In the genomic region with DNA sequence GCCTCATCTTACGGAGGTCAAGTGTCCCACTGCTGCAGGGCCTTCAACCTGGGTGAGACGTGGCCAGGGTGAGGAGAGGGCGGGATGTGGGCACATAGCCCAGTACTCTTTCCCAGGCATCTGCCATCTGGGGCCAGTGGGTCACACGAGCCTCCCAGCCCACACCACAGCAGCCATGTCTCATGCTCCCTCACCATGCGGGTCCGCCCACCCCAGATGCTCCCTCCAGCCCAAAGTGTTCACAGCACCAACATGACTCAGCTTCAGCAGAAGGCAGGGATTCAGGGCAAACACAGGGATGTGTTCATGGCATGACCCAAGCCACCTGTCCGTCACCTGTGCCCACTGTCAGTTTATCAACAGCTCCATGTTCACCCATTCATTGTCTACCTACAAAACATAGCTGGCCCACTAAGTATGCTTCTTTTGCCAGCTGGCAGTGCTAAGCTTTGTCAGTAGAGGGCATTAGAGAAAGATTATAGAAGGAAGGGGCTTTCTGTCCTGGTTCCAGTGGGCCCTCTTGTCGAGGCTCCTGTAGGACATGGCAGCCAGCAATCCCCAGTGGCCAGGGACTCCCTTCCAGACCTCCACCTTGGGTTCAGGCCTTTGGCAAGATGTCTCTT, we compare ENCODE assay signal across 15 cellular contexts.
DNase-seq lines count a peak whose midpoint lies in the region; ATAC-seq and TF ChIP-seq lines count a peak whose summit lies in the region.
"Had no signal": no experiment of that assay in that cellular context is flagged by ENCODE, and none has a peak within 500 bp of the region (broad histone marks: within the 10 kb centered on the region; RNA-seq: fewer than 3 reads in every experiment).

No MANE protein-coding gene starts in this region.

- H3K9ac ChIP-seq in mammary epithelial cell (ENCODE audit: insufficient read depth, low read length) (no peak overlapping the region), endodermal cell (ENCODE audit: extremely low read depth, low read length, poor library complexity, severe bottlenecking) (no peak overlapping the region)

- H3K4me3 ChIP-seq in mammary epithelial cell (replicated peaks in 1 of 3; ENCODE audit: insufficient read depth in 1 of 3, low read depth in 2 of 3, low read length in 3 of 3): no peak overlapping the region
- H3K4me3 ChIP-seq in endodermal cell (ENCODE audit: low read length): no peak overlapping the region
- no peak overlapping the region for H3K4me3 ChIP-seq in naive thymus-derived CD4-positive, alpha-beta T cell (ENCODE audit: low read length)
- H3K4me3 ChIP-seq in MG63: no peak overlapping the region
- H3K4me3 ChIP-seq: transverse colon had no signal

- TF ChIP-seq CTCF in mammary epithelial cell (conservative IDR thresholded peaks at IDR 0.05 in 1 of 2, IDR thresholded peaks at IDR 0.05 in 1 of 2; ENCODE audit: extremely low read depth in 1 of 2, insufficient read depth in 1 of 2, low read depth in 1 of 2, low read length in 2 of 2) (peak; percentile 23 to 28), MCF 10A (IDR thresholded peaks at IDR 0.05; ENCODE audit: unreplicated experiment) (no peak), endodermal cell (conservative IDR thresholded peaks at IDR 0.05) (peak; percentile 56)

- H4K20me1 ChIP-seq in mammary epithelial cell (ENCODE audit: insufficient read depth, low read length): no peaks in the 10 kb centered on the region

- no peak for ATAC-seq in naive thymus-derived CD4-positive, alpha-beta T cell
- no peak for ATAC-seq in GM19452 (IDR thresholded peaks at IDR 0.05; ENCODE audit: unreplicated experiment)
- ATAC-seq: effector memory CD8-positive, alpha-beta T cell; T-cell had no signal

- H3K4me1 ChIP-seq in mammary epithelial cell (ENCODE audit: insufficient read depth, low read length) (no peaks in the 10 kb centered on the region), endodermal cell (ENCODE audit: control insufficient read depth, insufficient read depth, low read length) (no peaks in the 10 kb centered on the region)
- no peaks in the 10 kb centered on the region for H3K4me1 ChIP-seq in naive thymus-derived CD4-positive, alpha-beta T cell (ENCODE audit: control insufficient read depth in 2 of 2, insufficient read depth in 2 of 2, low read length in 2 of 2)

- no peaks in the 10 kb centered on the region for H3K27me3 ChIP-seq in mammary epithelial cell (ENCODE audit: insufficient read depth, low read length)
- no peaks in the 10 kb centered on the region for H3K27me3 ChIP-seq in endodermal cell (ENCODE audit: control insufficient read depth, insufficient read depth, low read length, poor library complexity, severe bottlenecking)
- H3K27me3 ChIP-seq in naive thymus-derived CD4-positive, alpha-beta T cell (ENCODE audit: control insufficient read depth in 2 of 2, insufficient read depth in 2 of 2, low read length in 2 of 2): no peaks in the 10 kb centered on the region
- no peaks in the 10 kb centered on the region for H3K27me3 ChIP-seq in MG63

- no peak overlapping the region for H3K4me2 ChIP-seq in mammary epithelial cell (ENCODE audit: insufficient read depth, low read depth, low read length)

- dilution Hi-C loops in mammary epithelial cell (cut with HindIII; ENCODE audit: low sequenced_read_pairs): loop anchor here (5.0 kb wide), 1 partner anchor 74 kb away; no protein-coding TSS in a partner anchor

- H3K27me3 Mint-ChIP-seq in MCF 10A (ENCODE audit: insufficient read depth, unreplicated experiment): no peaks in the 10 kb centered on the region
- peaks cover 2% of the 10 kb centered on the region for H3K27me3 Mint-ChIP-seq in endodermal cell (ENCODE audit: insufficient read depth)
- peaks cover 4 to 21% (median 15%) of the 10 kb centered on the region in 5 donors for H3K27me3 Mint-ChIP-seq in naive thymus-derived CD4-positive, alpha-beta T cell

- DNase-seq in mammary epithelial cell: no peak
- DNase-seq in MCF 10A (ENCODE audit: unreplicated experiment): no peak
- peak; percentile 17 for DNase-seq in NCI-H2171 (lab: John Stamatoyannopoulos, UW)
- no peak for DNase-seq in endodermal cell
- no peak for DNase-seq in NCI-H2227 (lab: John Stamatoyannopoulos, UW; ENCODE audit: unreplicated experiment)
- no peak for DNase-seq in naive thymus-derived CD4-positive, alpha-beta T cell
- no peak for DNase-seq in MG63
- DNase-seq: activated CD4-positive, alpha-beta T cell treated with anti-CD3 and anti-CD28 coated beads for 48 hours; DMS153; effector memory CD8-positive, alpha-beta T cell; T-cell; transverse colon had no signal

- H3K36me3 ChIP-seq in mammary epithelial cell (ENCODE audit: insufficient read depth, low read length) (no peaks in the 10 kb centered on the region), endodermal cell (ENCODE audit: control insufficient read depth, insufficient read depth, low read length) (no peaks in the 10 kb centered on the region), MG63 (no peaks in the 10 kb centered on the region)
- no peaks in the 10 kb centered on the region for H3K36me3 ChIP-seq in naive thymus-derived CD4-positive, alpha-beta T cell (ENCODE audit: control insufficient read depth in 2 of 3, insufficient read depth in 3 of 3, low read length in 3 of 3)
- H3K36me3 ChIP-seq: neutrophil, transverse colon had no signal

- H3K36me3 Mint-ChIP-seq in MCF 10A (ENCODE audit: insufficient read depth, unreplicated experiment): no peaks in the 10 kb centered on the region
- H3K36me3 Mint-ChIP-seq in endodermal cell (ENCODE audit: low read depth): no peaks in the 10 kb centered on the region
- H3K36me3 Mint-ChIP-seq in naive thymus-derived CD4-positive, alpha-beta T cell: peaks cover 0 to 5% (median 0%) of the 10 kb centered on the region in 5 donors
- H3K36me3 Mint-ChIP-seq: T-cell had no signal

- CTCF ChIA-PET in mammary epithelial cell (lab: Charles Lee; ENCODE audit: low non-redundant PET) (interaction anchor here (0.6 kb wide), 1 partner anchor 54 kb away, joined by 3 read pairs; no protein-coding TSS in a partner anchor), MCF 10A (lab: Yijun Ruan, JAX) (interaction anchor here (0.5 to 0.6 kb wide), 2 partner anchors 583 to 1975 kb away, joined by 3 to 4 read pairs; no protein-coding TSS in a partner anchor)
- CTCF ChIA-PET in naive thymus-derived CD4-positive, alpha-beta T cell (lab: Charles Lee): no interaction called here

- WGBS in mammary epithelial cell (ENCODE audit: low coverage, missing lambda C conversion rate): 70% methylated on average over 8 of the region's 8 CpGs
- 87% methylated on average over 6 to 8 of the region's 8 CpGs for WGBS in endodermal cell (ENCODE audit: insufficient coverage in 1 of 2, insufficient read length in 1 of 2), 2 experiments

- intact Hi-C loops in mammary epithelial cell (cut with micrococcal nuclease): no loop called here
- intact Hi-C loops in MCF 10A (cut with micrococcal nuclease): no loop called here
- intact Hi-C loops in naive thymus-derived CD4-positive, alpha-beta T cell (cut with micrococcal nuclease): no loop called here

- H2AFZ ChIP-seq in mammary epithelial cell (ENCODE audit: low read depth, low read length): no peak overlapping the region

- BruUV-seq in mammary epithelial cell (replicated peaks; lab: Mats Ljungman, UMichigan) (no TSS peak), MCF 10A (replicated peaks; lab: Mats Ljungman, UMichigan) (no TSS peak)

- H3K4me1 Mint-ChIP-seq in MCF 10A (ENCODE audit: insufficient read depth, unreplicated experiment) (no peaks in the 10 kb centered on the region), endodermal cell (peaks cover 1% of the 10 kb centered on the region)
- peaks cover 0 to 5% (median 0%) of the 10 kb centered on the region in 7 donors for H3K4me1 Mint-ChIP-seq in naive thymus-derived CD4-positive, alpha-beta T cell
- H3K4me1 Mint-ChIP-seq: T-cell had no signal

- H3K9me3 ChIP-seq in mammary epithelial cell (replicated peaks; ENCODE audit: insufficient read depth, low read length): no peaks in the 10 kb centered on the region
- no peaks in the 10 kb centered on the region for H3K9me3 ChIP-seq in endodermal cell (ENCODE audit: control insufficient read depth, low read length)
- no peaks in the 10 kb centered on the region for H3K9me3 ChIP-seq in naive thymus-derived CD4-positive, alpha-beta T cell (ENCODE audit: control insufficient read depth in 2 of 3, low read length in 3 of 3)
- no peaks in the 10 kb centered on the region for H3K9me3 ChIP-seq in MG63
- H3K9me3 ChIP-seq: neutrophil, transverse colon had no signal

- H3K27ac ChIP-seq in mammary epithelial cell (ENCODE audit: insufficient read depth, low read depth, low read length) (no peak overlapping the region), endodermal cell (ENCODE audit: low read depth, low read length) (no peak overlapping the region)
- H3K27ac ChIP-seq in naive thymus-derived CD4-positive, alpha-beta T cell (ENCODE audit: low read depth, low read length): no peak overlapping the region
- H3K27ac ChIP-seq: HL-60, neutrophil had no signal

- H3K4me3 Mint-ChIP-seq in MCF 10A (ENCODE audit: unreplicated experiment): no peak overlapping the region
- H3K4me3 Mint-ChIP-seq in endodermal cell: no peak overlapping the region
- H3K4me3 Mint-ChIP-seq in naive thymus-derived CD4-positive, alpha-beta T cell: no peak overlapping the region
- H3K4me3 Mint-ChIP-seq: effector memory CD8-positive, alpha-beta T cell; T-cell had no signal

- POLR2A ChIA-PET in MCF 10A (lab: Yijun Ruan, JAX): no interaction called here
- POLR2A ChIA-PET in naive thymus-derived CD4-positive, alpha-beta T cell (lab: Charles Lee): no interaction called here

- in situ Hi-C loops in mammary epithelial cell (cut with MboI; ENCODE audit: low sequenced_read_pairs in 2 of 2): no loop called here

- no peaks in the 10 kb centered on the region for H3K79me2 ChIP-seq in mammary epithelial cell (ENCODE audit: insufficient read depth, low read length)

- H3K9me3 Mint-ChIP-seq in MCF 10A (ENCODE audit: unreplicated experiment) (peaks cover 8% of the 10 kb centered on the region), endodermal cell (peaks cover 4% of the 10 kb centered on the region)
- peaks cover 0 to 5% (median 1%) of the 10 kb centered on the region in 11 donors for H3K9me3 Mint-ChIP-seq in naive thymus-derived CD4-positive, alpha-beta T cell
- H3K9me3 Mint-ChIP-seq: effector memory CD8-positive, alpha-beta T cell had no signal

- H3K27ac Mint-ChIP-seq in MCF 10A (ENCODE audit: low read depth, unreplicated experiment) (no peak overlapping the region), endodermal cell (no peak overlapping the region)
- H3K27ac Mint-ChIP-seq in naive thymus-derived CD4-positive, alpha-beta T cell: no peak overlapping the region
- H3K27ac Mint-ChIP-seq: effector memory CD8-positive, alpha-beta T cell; T-cell had no signal
